8 cellular contexts compared by ENCODE assay signal in the genomic region with DNA sequence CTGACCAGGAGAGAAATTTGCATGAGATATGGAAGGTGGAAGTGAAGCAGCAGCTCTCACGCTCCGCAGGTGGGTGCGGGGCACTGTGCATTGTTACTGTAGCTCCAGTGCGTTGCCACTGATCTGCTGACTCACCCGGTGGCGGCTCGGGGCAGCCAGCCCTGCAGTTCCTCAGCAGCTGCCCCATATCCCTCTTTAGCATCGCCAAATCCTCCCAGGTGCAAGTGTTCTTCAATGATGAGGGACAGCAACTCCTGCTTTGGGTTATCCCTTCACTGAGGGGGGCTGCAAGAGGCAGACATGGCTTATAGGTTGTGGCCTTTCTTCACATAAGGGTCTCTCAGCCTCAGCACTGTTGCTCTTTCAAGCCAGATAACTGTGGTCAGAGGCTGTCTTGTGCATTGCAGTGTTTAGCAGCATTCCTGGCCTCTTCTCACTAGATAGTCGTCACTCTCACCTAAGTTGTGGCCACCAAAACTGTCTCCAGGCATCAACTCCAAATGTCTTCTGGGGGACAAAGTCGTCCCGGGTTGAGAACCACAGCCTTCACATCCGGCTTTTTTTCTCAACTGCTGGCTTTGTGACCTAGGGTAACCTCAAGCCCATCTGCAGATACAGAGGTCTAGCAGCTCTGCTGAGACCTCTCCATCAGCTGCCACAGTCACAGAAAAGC.
A peak's percentile ranks its signal among the peaks of the same experiment; 100 is the strongest.
DNase-seq lines count a peak whose midpoint lies in the region; ATAC-seq and TF ChIP-seq lines count a peak whose summit lies in the region.

No MANE protein-coding gene starts in this region.

- peaks cover 8 to 18% (median 15%) of the 10 kb centered on the region in 4 donors for H3K4me1 Mint-ChIP-seq in CD4-positive, CD25-positive, alpha-beta regulatory T cell

- ATAC-seq in CD4-positive, CD25-positive, alpha-beta regulatory T cell (ENCODE audit: low read depth in 2 of 2) = peak; percentile 91 to 93
- peak; percentile 78 for ATAC-seq in GM19372 (IDR thresholded peaks at IDR 0.05; ENCODE audit: low read depth, unreplicated experiment)
- peak; percentile 75 for ATAC-seq in HG03439 (IDR thresholded peaks at IDR 0.05; ENCODE audit: unreplicated experiment)
- peak; percentile 75 for ATAC-seq in left lung
- no peak for ATAC-seq in sciatic nerve

- no peaks in the 10 kb centered on the region for H3K36me3 ChIP-seq in CD4-positive, CD25-positive, alpha-beta regulatory T cell (ENCODE audit: control insufficient read depth, insufficient read depth, low read length)
- no peaks in the 10 kb centered on the region for H3K36me3 ChIP-seq in left lung

- H3K27ac Mint-ChIP-seq in CD4-positive, CD25-positive, alpha-beta regulatory T cell = peak overlapping the region in 1 of 3 donors; percentile 71

- H3K27me3 Mint-ChIP-seq in CD4-positive, CD25-positive, alpha-beta regulatory T cell = peaks cover 13% of the 10 kb centered on the region

- no peak overlapping the region for H3K27ac ChIP-seq in CD4-positive, CD25-positive, alpha-beta regulatory T cell (ENCODE audit: insufficient read depth, low read length, poor library complexity, severe bottlenecking)
- peak overlapping the region in 1 of 2 donors; percentile 65 for H3K27ac ChIP-seq in left lung

- H3K27me3 ChIP-seq in CD4-positive, CD25-positive, alpha-beta regulatory T cell (ENCODE audit: control insufficient read depth, insufficient read depth, low read length) = no peaks in the 10 kb centered on the region
- H3K27me3 ChIP-seq in left lung = no peaks in the 10 kb centered on the region

- H3K36me3 Mint-ChIP-seq in CD4-positive, CD25-positive, alpha-beta regulatory T cell = no peaks in the 10 kb centered on the region

- H3K4me3 Mint-ChIP-seq in CD4-positive, CD25-positive, alpha-beta regulatory T cell = peak overlapping the region in 3 of 4 donors; percentile 64 to 81 (median 68)

- TF ChIP-seq CTCF in left lung (IDR thresholded peaks at IDR 0.05) = no peak

- H3K9me3 ChIP-seq in CD4-positive, CD25-positive, alpha-beta regulatory T cell (ENCODE audit: control insufficient read depth in 2 of 2, low read length in 2 of 2) = no peaks in the 10 kb centered on the region
- no peaks in the 10 kb centered on the region for H3K9me3 ChIP-seq in left lung

- peaks cover 14% of the 10 kb centered on the region for H3K4me1 ChIP-seq in CD4-positive, CD25-positive, alpha-beta regulatory T cell (ENCODE audit: control insufficient read depth, insufficient read depth, low read length, poor library complexity, severe bottlenecking)
- peaks cover 0 to 30% of the 10 kb centered on the region in 2 donors for H3K4me1 ChIP-seq in left lung

- intact Hi-C loops in left lung (cut with DNase I) (no loop called here), sciatic nerve (cut with DNase I) (no loop called here)

- H3K9me3 Mint-ChIP-seq in CD4-positive, CD25-positive, alpha-beta regulatory T cell = no peaks in the 10 kb centered on the region

- peak overlapping the region; percentile 16 for H3K4me3 ChIP-seq in CD4-positive, CD25-positive, alpha-beta regulatory T cell (ENCODE audit: low read depth, low read length)
- H3K4me3 ChIP-seq in left lung = no peak overlapping the region

- peak in 2 of 3 donors; percentile 49 to 79 for DNase-seq in CD4-positive, CD25-positive, alpha-beta regulatory T cell
- peak; percentile 89 for DNase-seq in RPMI8226
- peak; percentile 56 for DNase-seq in activated gamma-delta T cell treated with Interleukin-2 at 50 U/mL for 16 hours
- peak; percentile 60 to 92 for DNase-seq in left lung
- peak; percentile 35 to 51 for DNase-seq in stimulated activated CD8-positive, alpha-beta memory T cell treated with anti-CD3 and anti-CD28 coated beads, Interleukin-7, amount 100 ng/mL, for 4 hours (ENCODE audit: low read depth in 2 of 2)
- DNase-seq in sciatic nerve (ENCODE audit: low spot score) = no peak
